ENCODE assay signal across 8 cellular contexts in genomic region chr3:49674491-49674983, GRCh38. TPM values are rescaled to one million over a fixed set of nuclear protein-coding genes. Genes with fewer than 3 reads are reported as not detected.
DNase-seq lines count a peak whose midpoint lies in the region; ATAC-seq and TF ChIP-seq lines count a peak whose summit lies in the region.

No MANE protein-coding gene starts in this region.

- H3K27ac Mint-ChIP-seq in Caco-2 (ENCODE audit: unreplicated experiment), result peak overlapping the region; percentile 96
- H3K27ac Mint-ChIP-seq in natural killer cell treated with Interleukin-12 subunit alpha and Interleukin-12 subunit beta and Interleukin-15 and Interleukin-18, amount 100 ng/mL, for 72 hours, result peak overlapping the region; percentile 91 to 94

- H3K36me3 ChIP-seq in Caco-2 (ENCODE audit: control insufficient read depth, insufficient read depth, low read length), result peaks cover 6% of the 10 kb centered on the region
- H3K36me3 ChIP-seq in HCT116 (ENCODE audit: control insufficient read depth in 1 of 2, insufficient read depth in 2 of 2, low read length in 2 of 2), result peaks cover 21 to 38% of the 10 kb centered on the region in 2 experiments; a peak in 3 of 4 replicates
- H3K36me3 ChIP-seq in Panc1 (ENCODE audit: control insufficient read depth, insufficient read depth, low read length), result peaks cover 4% of the 10 kb centered on the region
- peaks cover 26% of the 10 kb centered on the region for H3K36me3 ChIP-seq in ectodermal cell (ENCODE audit: control insufficient read depth, insufficient read depth, low read length)

- DNase-seq in Caco-2, result peak in 1 of 2 experiments; percentile 57
- no peak for DNase-seq in HCT116 (ENCODE audit: low read depth, low spot score)
- DNase-seq in Panc1 (ENCODE audit: low read depth, low spot score), result no peak
- no peak for DNase-seq in natural killer cell treated with Interleukin-12 subunit alpha and Interleukin-12 subunit beta and Interleukin-15 and Interleukin-18, amount 100 ng/mL, for 72 hours (ENCODE audit: low spot score)
- DNase-seq in GM13977 (ENCODE audit: low spot score), result no peak
- no peak for DNase-seq in GM10248 (ENCODE audit: extremely low spot score)
- DNase-seq in hippocampal formation (lab: John Stamatoyannopoulos, UW), result no peak

- H2AFZ ChIP-seq in HCT116 (ENCODE audit: low read depth, low read length, poor library complexity, severe bottlenecking), result no peak overlapping the region

- H3K27me3 ChIP-seq in Caco-2 (replicated peaks; ENCODE audit: control insufficient read depth, insufficient read depth, low read length) (no peaks in the 10 kb centered on the region), HCT116 (ENCODE audit: insufficient read depth, low read length) (no peaks in the 10 kb centered on the region), Panc1 (ENCODE audit: control insufficient read depth, insufficient read depth, low read length) (no peaks in the 10 kb centered on the region), ectodermal cell (ENCODE audit: control insufficient read depth, insufficient read depth, low read length, poor library complexity, severe bottlenecking) (no peaks in the 10 kb centered on the region)

- no peak for TF ChIP-seq CTCF in Caco-2 (IDR thresholded peaks at IDR 0.05; ENCODE audit: insufficient read depth in 1 of 2, low read depth in 1 of 2, low read length in 1 of 2, severe bottlenecking in 1 of 2, unreplicated experiment in 1 of 2)
- TF ChIP-seq CTCF in HCT116 (IDR thresholded peaks at IDR 0.05 in 2 of 3, conservative IDR thresholded peaks at IDR 0.05 in 1 of 3; ENCODE audit: borderline replicate concordance in 1 of 3, insufficient read depth in 1 of 3, low read depth in 2 of 3, low read length in 2 of 3), result no peak
- TF ChIP-seq CTCF in Panc1 (IDR thresholded peaks at IDR 0.05), result no peak
- no peak for TF ChIP-seq CTCF in GM13977 (IDR thresholded peaks at IDR 0.05; ENCODE audit: extremely low read depth, insufficient read depth, missing control alignments)
- TF ChIP-seq CTCF in GM10248 (IDR thresholded peaks at IDR 0.05; ENCODE audit: control extremely low read depth, extremely low read depth, low read depth, missing control alignments), result no peak

- intact Hi-C loops in Caco-2 (cut with micrococcal nuclease; ENCODE audit: unreplicated experiment) (loop anchor here (1.0 to 5.0 kb wide), 2 partner anchors 87 to 334 kb away; partner anchors contain the start of gene USP4), HCT116 (cut with micrococcal nuclease) (loop anchor here (1.0 to 5.0 kb wide), 2 partner anchors 45 to 202 kb away; partner anchors contain the start of genes AMIGO3 and DAG1), Panc1 (cut with micrococcal nuclease; ENCODE audit: unreplicated experiment) (no loop called here)

- RAD21 ChIA-PET in HCT116 (lab: Charles Lee; ENCODE audit: low non-redundant PET in 1 of 2, low total read pairs in 2 of 2, uncharacterized antibody in 2 of 2, unreplicated experiment in 2 of 2), result interaction anchor here in 1 of 2 experiments (0.9 kb wide), 1 partner anchor 135 kb away, joined by 3 read pairs; no protein-coding TSS in a partner anchor

- no peaks in the 10 kb centered on the region for H3K27me3 Mint-ChIP-seq in Caco-2 (ENCODE audit: insufficient read depth, unreplicated experiment)
- no peaks in the 10 kb centered on the region for H3K27me3 Mint-ChIP-seq in natural killer cell treated with Interleukin-12 subunit alpha and Interleukin-12 subunit beta and Interleukin-15 and Interleukin-18, amount 100 ng/mL, for 72 hours

- peaks cover 28% of the 10 kb centered on the region for H3K79me2 ChIP-seq in HCT116 (ENCODE audit: insufficient read depth, low read length)

- H3K4me1 ChIP-seq in Caco-2, result 0 out of 2 replicates have a peak, but pooled peaks cover 4% of the 10 kb centered on the region
- peaks cover 10 to 32% of the 10 kb centered on the region in 2 experiments; a peak in 3 of 4 replicates for H3K4me1 ChIP-seq in HCT116 (ENCODE audit: control insufficient read depth in 1 of 2, insufficient read depth in 2 of 2, low read length in 2 of 2)
- peaks cover 4% of the 10 kb centered on the region for H3K4me1 ChIP-seq in Panc1 (ENCODE audit: control insufficient read depth, insufficient read depth, low read length)
- H3K4me1 ChIP-seq in ectodermal cell (ENCODE audit: control insufficient read depth, insufficient read depth, low read length), result peaks cover 12% of the 10 kb centered on the region

- CTCF ChIA-PET in Caco-2 (lab: Charles Lee) (no interaction called here), HCT116 (lab: Charles Lee) (no interaction called here), Panc1 (lab: Charles Lee) (no interaction called here), GM10248 (lab: Yijun Ruan, JAX) (interaction anchor here (5.7 kb wide), 1 partner anchor 135 kb away, joined by 43 read pairs; no protein-coding TSS in a partner anchor)

- H3K27ac ChIP-seq in HCT116 (ENCODE audit: low read depth, low read length), result peak overlapping the region; percentile 98
- peak overlapping the region; percentile 94 for H3K27ac ChIP-seq in Panc1 (ENCODE audit: low read length)
- no peak overlapping the region for H3K27ac ChIP-seq in ectodermal cell (ENCODE audit: insufficient read depth, low read depth, low read length, poor library complexity, severe bottlenecking)

- peak overlapping the region; percentile 99 for H3K9ac ChIP-seq in HCT116 (ENCODE audit: low read length)

- peak overlapping the region; percentile 93 for H3K4me3 Mint-ChIP-seq in Caco-2 (ENCODE audit: unreplicated experiment)
- H3K4me3 Mint-ChIP-seq in natural killer cell treated with Interleukin-12 subunit alpha and Interleukin-12 subunit beta and Interleukin-15 and Interleukin-18, amount 100 ng/mL, for 72 hours, result peak overlapping the region; percentile 87

- 4 to 5% methylated on average over 34 of the region's 34 CpGs for WGBS in ectodermal cell, 2 experiments

- in situ Hi-C loops in Panc1 (cut with HindIII; ENCODE audit: low pct_unique_long_range_greater_than_20kb, low sequenced_read_pairs) (no loop called here), GM13977 (cut with MboI; ENCODE audit: low pct_unique_long_range_greater_than_20kb, low sequenced_read_pairs, unreplicated experiment) (loop anchor here (10.0 kb wide), 1 partner anchor 130 kb away; no protein-coding TSS in a partner anchor)

- H3K4me2 ChIP-seq in HCT116 (ENCODE audit: low read length), result peak overlapping the region; percentile 99

- peak; percentile 24 for ATAC-seq in HCT116
- peak; percentile 27 for ATAC-seq in Panc1
- ATAC-seq in natural killer cell treated with Interleukin-12 subunit alpha and Interleukin-12 subunit beta and Interleukin-15 and Interleukin-18, amount 100 ng/mL, for 72 hours, result peak; percentile 22 to 46

- TF ChIP-seq RAD21 in HCT116 (IDR thresholded peaks at IDR 0.05; ENCODE audit: low read depth), result no peak

- POLR2A ChIA-PET in Caco-2 (lab: Charles Lee) (no interaction called here), HCT116 (lab: Charles Lee) (no interaction called here), Panc1 (lab: Charles Lee) (no interaction called here), GM10248 (lab: Yijun Ruan, JAX) (no interaction called here)

- H3K9me3 Mint-ChIP-seq in Caco-2 (ENCODE audit: unreplicated experiment), result no peaks in the 10 kb centered on the region
- no peaks in the 10 kb centered on the region for H3K9me3 Mint-ChIP-seq in natural killer cell treated with Interleukin-12 subunit alpha and Interleukin-12 subunit beta and Interleukin-15 and Interleukin-18, amount 100 ng/mL, for 72 hours

- no peaks in the 10 kb centered on the region for H4K20me1 ChIP-seq in HCT116 (ENCODE audit: insufficient read depth)

- peaks cover 46% of the 10 kb centered on the region for H3K36me3 Mint-ChIP-seq in Caco-2 (ENCODE audit: insufficient read depth, unreplicated experiment)
- H3K36me3 Mint-ChIP-seq in natural killer cell treated with Interleukin-12 subunit alpha and Interleukin-12 subunit beta and Interleukin-15 and Interleukin-18, amount 100 ng/mL, for 72 hours, result peaks cover 4% of the 10 kb centered on the region

- H3K4me1 Mint-ChIP-seq in Caco-2 (ENCODE audit: low read depth, unreplicated experiment), result peaks cover 7% of the 10 kb centered on the region
- H3K4me1 Mint-ChIP-seq in natural killer cell treated with Interleukin-12 subunit alpha and Interleukin-12 subunit beta and Interleukin-15 and Interleukin-18, amount 100 ng/mL, for 72 hours (ENCODE audit: low read depth in 2 of 2), result peaks cover 23 to 30% of the 10 kb centered on the region in 2 donors

- BruUV-seq in Caco-2 (replicated peaks; lab: Mats Ljungman, UMichigan) (no TSS peak), HCT116 (replicated peaks; lab: Mats Ljungman, UMichigan) (TSS peak; percentile 41), Panc1 (replicated peaks; lab: Mats Ljungman, UMichigan) (no TSS peak)

- H3K9me2 ChIP-seq in HCT116 (ENCODE audit: insufficient read depth), result no peaks in the 10 kb centered on the region

- peak; percentile 24 for TF ChIP-seq POLR2A in HCT116 (IDR thresholded peaks at IDR 0.05; ENCODE audit: borderline replicate concordance, extremely low read depth, insufficient read depth, insufficient read length)

- no peaks in the 10 kb centered on the region for H3K9me3 ChIP-seq in Caco-2
- H3K9me3 ChIP-seq in HCT116 (ENCODE audit: control insufficient read depth in 1 of 2, insufficient read depth in 1 of 2, low read depth in 1 of 2, low read length in 2 of 2), result no peaks in the 10 kb centered on the region
- no peaks in the 10 kb centered on the region for H3K9me3 ChIP-seq in Panc1 (ENCODE audit: control insufficient read depth, insufficient read depth, low read depth, low read length)
- no peaks in the 10 kb centered on the region for H3K9me3 ChIP-seq in ectodermal cell (ENCODE audit: control insufficient read depth, low read length)

- H3K4me3 ChIP-seq in Caco-2 (ENCODE audit: low read depth, low read length) (peak overlapping the region; percentile 75), HCT116 (replicated peaks in 1 of 2; ENCODE audit: low read depth in 1 of 2, low read length in 2 of 2) (peak overlapping the region; percentile 90 to 98), Panc1 (ENCODE audit: low read depth in 2 of 2, low read length in 2 of 2) (peak overlapping the region; percentile 54 to 85), ectodermal cell (ENCODE audit: insufficient read depth, low read depth, low read length) (peak overlapping the region; percentile 81)

RNA-seq across cellular contexts. Expression of gene APEH, which starts 0.4 kb away (rescaled TPM):
- total RNA-seq in Caco-2 (2022) (236 and 279 TPM in 2 replicates), HCT116 (2021; ENCODE audit: unreplicated experiment) (246 TPM), Panc1 (2021; ENCODE audit: unreplicated experiment) (131 TPM)
- polyA plus RNA-seq in HCT116 (2012), result 185 and 207 TPM in 2 replicates
- polyA plus RNA-seq in Panc1 (2012; ENCODE audit: insufficient read length), result 169 TPM
- 105 TPM for polyA plus RNA-seq in ectodermal cell (2013, experiment 1 of 4)
- 125 TPM for polyA plus RNA-seq in ectodermal cell (2013, experiment 2 of 4)
- polyA plus RNA-seq in ectodermal cell (2013, experiment 3 of 4), result 78.6 TPM
- 86.9 TPM for polyA plus RNA-seq in ectodermal cell (2013, experiment 4 of 4)
- 100 to 1,000 TPM; 134 to 235 TPM for total RNA-seq in natural killer cell treated with Interleukin-12 subunit alpha and Interleukin-12 subunit beta and Interleukin-15 and Interleukin-18, amount 100 ng/mL, for 72 hours

RNA-seq across cellular contexts. Expression of gene MST1, which starts 14.7 kb away (rescaled TPM):
- total RNA-seq in Caco-2 (2022) (12.6 and 15.4 TPM in 2 replicates), HCT116 (2021; ENCODE audit: unreplicated experiment) (15.4 TPM), Panc1 (2021; ENCODE audit: unreplicated experiment) (14.0 TPM)
- polyA plus RNA-seq in HCT116 (2012), result 11.6 and 11.8 TPM in 2 replicates
- polyA plus RNA-seq in Panc1 (2012; ENCODE audit: insufficient read length), result 19.4 TPM
- polyA plus RNA-seq in ectodermal cell (2013, experiment 1 of 4), result 15.1 TPM
- polyA plus RNA-seq in ectodermal cell (2013, experiment 2 of 4), result 10.6 TPM
- polyA plus RNA-seq in ectodermal cell (2013, experiment 3 of 4), result 12.9 TPM
- 13.9 TPM for polyA plus RNA-seq in ectodermal cell (2013, experiment 4 of 4)
- total RNA-seq in natural killer cell treated with Interleukin-12 subunit alpha and Interleukin-12 subunit beta and Interleukin-15 and Interleukin-18, amount 100 ng/mL, for 72 hours, result 1 to 10 TPM; 4.2 to 6.8 TPM

RNA-seq across cellular contexts. Expression of gene RNF123, which starts 14.8 kb away (rescaled TPM):
- total RNA-seq in Caco-2 (2022) (45.2 and 50.3 TPM in 2 replicates), HCT116 (2021; ENCODE audit: unreplicated experiment) (71.9 TPM), Panc1 (2021; ENCODE audit: unreplicated experiment) (23.1 TPM)
- polyA plus RNA-seq in HCT116 (2012), result 49.7 and 51.5 TPM in 2 replicates
- 31.2 TPM for polyA plus RNA-seq in Panc1 (2012; ENCODE audit: insufficient read length)
- 37.0 TPM for polyA plus RNA-seq in ectodermal cell (2013, experiment 1 of 4)
- 34.0 TPM for polyA plus RNA-seq in ectodermal cell (2013, experiment 2 of 4)
- polyA plus RNA-seq in ectodermal cell (2013, experiment 3 of 4), result 30.1 TPM
- 33.4 TPM for polyA plus RNA-seq in ectodermal cell (2013, experiment 4 of 4)
- total RNA-seq in natural killer cell treated with Interleukin-12 subunit alpha and Interleukin-12 subunit beta and Interleukin-15 and Interleukin-18, amount 100 ng/mL, for 72 hours, result 10 to 100 TPM; 45.6 to 67.9 TPM

RNA-seq across cellular contexts. Expression of gene AMIGO3, which starts 44.9 kb away (rescaled TPM):
- total RNA-seq in Caco-2 (2022) (not detected in 2 replicates), HCT116 (2021; ENCODE audit: unreplicated experiment) (0.32 TPM), Panc1 (2021; ENCODE audit: unreplicated experiment) (0.72 TPM)
- polyA plus RNA-seq in HCT116 (2012), result 1.1 and 1.3 TPM in 2 replicates
- 4.9 TPM for polyA plus RNA-seq in Panc1 (2012; ENCODE audit: insufficient read length)
- 2.7 TPM for polyA plus RNA-seq in ectodermal cell (2013, experiment 1 of 4)
- polyA plus RNA-seq in ectodermal cell (2013, experiment 2 of 4), result 2.6 TPM
- 3.0 TPM for polyA plus RNA-seq in ectodermal cell (2013, experiment 3 of 4)
- 3.1 TPM for polyA plus RNA-seq in ectodermal cell (2013, experiment 4 of 4)
- total RNA-seq in natural killer cell treated with Interleukin-12 subunit alpha and Interleukin-12 subunit beta and Interleukin-15 and Interleukin-18, amount 100 ng/mL, for 72 hours, result 1 to 10 TPM; 1.0 to 2.0 TPM

RNA-seq across cellular contexts. Expression of gene GMPPB, which starts 49.2 kb away (rescaled TPM):
- total RNA-seq in Caco-2 (2022) (26.2 and 26.5 TPM in 2 replicates), HCT116 (2021; ENCODE audit: unreplicated experiment) (24.1 TPM), Panc1 (2021; ENCODE audit: unreplicated experiment) (28.4 TPM)
- polyA plus RNA-seq in HCT116 (2012), result 18.6 and 26.6 TPM in 2 replicates
- 29.6 TPM for polyA plus RNA-seq in Panc1 (2012; ENCODE audit: insufficient read length)
- 15.9 TPM for polyA plus RNA-seq in ectodermal cell (2013, experiment 1 of 4)
- polyA plus RNA-seq in ectodermal cell (2013, experiment 2 of 4), result 18.2 TPM
- 12.4 TPM for polyA plus RNA-seq in ectodermal cell (2013, experiment 3 of 4)
- 12.7 TPM for polyA plus RNA-seq in ectodermal cell (2013, experiment 4 of 4)
- 100 to 1,000 TPM in 1 of 2 donors, 10 to 100 TPM in 1; 83.5 to 110 TPM for total RNA-seq in natural killer cell treated with Interleukin-12 subunit alpha and Interleukin-12 subunit beta and Interleukin-15 and Interleukin-18, amount 100 ng/mL, for 72 hours
